ENCODE assay signal across 35 cellular contexts in genomic region chr12:95672166-95672565, GRCh38.
"Had no signal": no experiment of that assay in that cellular context is flagged by ENCODE, and none has a peak within 500 bp of the region (broad histone marks: within the 10 kb centered on the region; RNA-seq: fewer than 3 reads in every experiment).

No MANE protein-coding gene starts in this region.

- H3K9ac ChIP-seq: KMS-11 had no signal

- H3K36me3 ChIP-seq: MG63 had no signal

- H3K4me3 ChIP-seq: MG63 had no signal

- H3K27me3 ChIP-seq: MG63 had no signal

- DNase-seq: Karpas-422, Kasumi-1, KG1, MG63, MM.1S, MV-4-11, NCI-H1048, NCI-H1092, NCI-H1092 treated with DMSO at 0.1 percent for 48 hours, NCI-H1105, NCI-H1105 treated with DMSO at 0.1 percent for 48 hours, NCI-H1417, NCI-H1417 treated with DMSO at 0.1 percent for 48 hours, NCI-H1436, NCI-H1436 treated with DMSO at 0.1 percent for 48 hours, NCI-H146, NCI-H1694, NCI-H1694 treated with DMSO at 0.1 percent for 48 hours, NCI-H187, NCI-H187 treated with DMSO at 0.1 percent for 48 hours, NCI-H1930, NCI-H2029, NCI-H2029 treated with DMSO at 0.1 percent for 48 hours, NCI-H2081, NCI-H2081 treated with DMSO at 0.1 percent for 48 hours, NCI-H2107, NCI-H2171, NCI-H2171 treated with DMSO at 0.1 percent for 48 hours, NCI-H2227 treated with DMSO at 0.1 percent for 48 hours, NCI-H226, NCI-H345, NCI-H446, NCI-H446 treated with DMSO at 0.1 percent for 48 hours, NCI-H510A had no signal

- H3K4me2 ChIP-seq: KMS-11 had no signal

- H3K27ac ChIP-seq: KMS-11 had no signal

- H3K9me3 ChIP-seq: MG63 had no signal
